ENCODE assay signal across 26 cellular contexts in the genomic region with DNA sequence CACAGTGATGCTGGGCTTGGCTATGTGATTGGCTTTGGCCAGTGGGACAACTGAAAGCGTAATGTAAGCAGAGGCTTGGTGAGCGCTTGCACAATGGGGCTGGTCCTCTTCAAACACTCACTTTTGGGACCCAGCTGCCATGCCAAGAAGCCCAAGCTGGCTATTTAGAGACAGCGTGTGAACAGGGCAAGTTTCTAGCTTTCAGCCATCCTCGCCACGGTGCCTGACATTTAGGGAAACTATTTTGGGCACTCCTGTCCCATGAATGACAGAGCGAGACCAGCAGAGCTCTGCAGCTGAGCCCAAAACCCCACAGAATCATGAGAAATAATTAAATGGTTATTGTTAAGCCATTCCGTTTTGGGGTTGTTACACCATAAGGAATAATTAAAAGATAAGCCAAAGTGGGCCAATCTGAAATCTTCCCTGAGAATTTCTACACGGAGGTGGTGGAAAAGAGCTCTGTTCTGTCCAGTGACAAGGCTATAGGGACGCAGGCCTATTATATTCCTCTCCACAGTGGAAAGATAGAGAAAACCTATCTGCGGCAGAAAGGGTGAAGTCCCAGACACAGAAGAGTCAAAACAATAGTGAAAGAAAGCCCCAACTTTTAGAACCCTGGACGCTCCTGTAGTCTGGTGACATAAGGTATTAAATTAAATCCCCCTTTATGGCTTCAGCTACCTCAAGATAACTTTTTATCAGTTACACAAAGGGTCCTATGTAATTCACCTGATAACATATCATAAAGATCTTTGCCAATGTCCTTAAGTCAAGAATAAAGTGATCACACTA. TPM values are rescaled to one million over a fixed set of nuclear protein-coding genes. Genes with fewer than 3 reads are reported as not detected.
"Had no signal": no experiment of that assay in that cellular context is flagged by ENCODE, and none has a peak within 500 bp of the region (broad histone marks: within the 10 kb centered on the region; RNA-seq: fewer than 3 reads in every experiment).

No MANE protein-coding gene starts in this region.

- H3K4me3 ChIP-seq: MG63, SJCRH30 had no signal

- ATAC-seq: HepG2, Panc1, PC-3, Right ventricle myocardium inferior, SK-N-SH treated with all-trans-retinoic acid at 6 μM for 48 hours had no signal

- H3K27ac ChIP-seq: SJCRH30 had no signal

- H3K9me3 ChIP-seq: MG63, SJCRH30 had no signal

- H3K27me3 ChIP-seq: MG63, SJCRH30 had no signal

- H3K36me3 ChIP-seq: MG63, SJCRH30 had no signal

- DNase-seq: IMR-90, Karpas-422, KG1, MG63, NCI-H1092, NCI-H1105 treated with DMSO at 0.1 percent for 48 hours, NCI-H1417 treated with DMSO at 0.1 percent for 48 hours, NCI-H146, NCI-H1694 treated with DMSO at 0.1 percent for 48 hours, NCI-H1930, NCI-H2081, NCI-H2107, NCI-H2227 treated with DMSO at 0.1 percent for 48 hours, NCI-H524, NCI-H69, NCI-H774, PC-3, SHP77 treated with DMSO at 0.1 percent for 48 hours, SJCRH30 had no signal

RNA-seq across cellular contexts. Expression of a gene that starts 10.8 kb away (rescaled TPM):
- total RNA-seq: HepG2, HT1080, IMR-90, NCI-H460, Right ventricle myocardium inferior, RPMI7951 had no signal
- polyA plus RNA-seq: HepG2, IMR-90 had no signal
